29 cellular contexts compared by ENCODE assay signal in the genomic region with DNA sequence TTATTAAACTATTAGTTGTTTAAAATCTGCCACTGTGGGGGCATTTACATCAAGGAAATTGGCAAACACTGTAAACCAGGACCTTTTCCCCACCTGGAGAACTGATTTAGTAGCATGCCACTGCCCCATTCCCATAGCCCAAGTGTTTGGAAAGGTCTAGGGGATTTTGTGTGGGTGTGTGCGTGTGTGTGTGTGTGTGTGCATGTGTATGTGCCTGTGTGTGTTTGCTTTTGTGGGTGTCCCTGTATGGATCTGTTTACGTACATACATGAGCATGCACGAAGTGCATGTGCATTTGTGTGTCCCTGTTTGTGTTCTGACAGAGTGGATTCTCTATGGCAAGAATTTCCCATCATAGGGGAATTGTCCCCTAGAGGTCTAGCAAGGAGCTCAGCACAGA.
"Had no signal": no experiment of that assay in that cellular context is flagged by ENCODE, and none has a peak within 500 bp of the region (broad histone marks: within the 10 kb centered on the region; RNA-seq: fewer than 3 reads in every experiment).

No MANE protein-coding gene starts in this region.

- H3K4me1 ChIP-seq: uterus, vagina had no signal

- H3K27ac ChIP-seq: stomach, suprapubic skin, testis, thoracic aorta, thyroid gland, tibial artery, tibial nerve, transverse colon, upper lobe of left lung, upper lobe of right lung, uterus, vagina had no signal

- DNase-seq: stimulated activated CD4-positive, alpha-beta T cell treated with anti-CD3 and anti-CD28 coated beads, Interleukin-2, amount 100 ng/mL, for 48 hours; stimulated activated CD4-positive, alpha-beta T cell treated with anti-CD3 and anti-CD28 coated beads, Interleukin-4, amount 100 ng/mL, for 1 hour; stimulated activated CD4-positive, alpha-beta T cell treated with anti-CD3 and anti-CD28 coated beads, Interleukin-4, amount 100 ng/mL, for 24 hours; stimulated activated CD4-positive, alpha-beta T cell treated with anti-CD3 and anti-CD28 coated beads, Interleukin-4, amount 100 ng/mL, for 4 hours; stimulated activated CD8-positive, alpha-beta memory T cell treated with anti-CD3 and anti-CD28 coated beads, Interleukin-4, amount 100 ng/mL, for 48 hours; stimulated activated naive B cell treated with anti-CD40 and anti-IgM and Interleukin-4, amounts not matched to agents 10 μg/mL and 1 μg/mL and 100 μg/mL, for 72 hours; stimulated activated naive CD4-positive, alpha-beta T cell; stimulated activated naive CD4-positive, alpha-beta T cell treated with Interleukin-2 at 50 U/mL for 16 hours; stimulated activated naive CD8-positive, alpha-beta T cell treated with anti-CD3 and anti-CD28 coated beads, Interleukin-15, amount 100 ng/mL, for 72 hours; stimulated activated naive CD8-positive, alpha-beta T cell treated with anti-CD3 and anti-CD28 coated beads, Interleukin-15, Interleukin-2, amounts not matched to agents 100 U/mL and 50 U/mL, for 24 hours; stomach; substantia nigra; testis; thyroid gland; transverse colon; trophoblast cell; upper lobe of left lung; upper lobe of right lung; uterus had no signal

- H3K27me3 Mint-ChIP-seq: stimulated activated naive CD8-positive, alpha-beta T cell treated with anti-CD3 and anti-CD28 coated beads, Interleukin-15, Interleukin-2, amounts not matched to agents 100 ng/mL and 50 ng/mL, for 24 hours had no signal

- H3K9me3 Mint-ChIP-seq: stimulated activated effector memory CD8-positive, alpha-beta T cell treated with anti-CD3 and anti-CD28 coated beads, Interleukin-12 subunit alpha, Interleukin-12 subunit beta, amount 100 ng/mL, for 72 hours; stimulated activated memory B cell treated with anti-CD40 and anti-IgM and Interleukin-4, amounts not matched to agents 10 μg/mL and 1 μg/mL and 100 μg/mL, for 72 hours; stimulated activated naive B cell treated with anti-CD40 and anti-IgM and Interleukin-4, amounts not matched to agents 10 μg/mL and 1 μg/mL and 100 μg/mL, for 72 hours; stimulated activated naive CD8-positive, alpha-beta T cell treated with anti-CD3 and anti-CD28 coated beads, Interleukin-15, amount 100 ng/mL, for 72 hours; stimulated activated naive CD8-positive, alpha-beta T cell treated with anti-CD3 and anti-CD28 coated beads, Interleukin-15, Interleukin-2, amounts not matched to agents 100 ng/mL and 50 ng/mL, for 24 hours; type B pancreatic cell had no signal

- H3K36me3 Mint-ChIP-seq: stimulated activated effector memory CD8-positive, alpha-beta T cell treated with anti-CD3 and anti-CD28 coated beads, Interleukin-12 subunit alpha, Interleukin-12 subunit beta, amount 100 ng/mL, for 72 hours; stimulated activated memory B cell treated with anti-CD40 and anti-IgM and Interleukin-4, amounts not matched to agents 10 μg/mL and 1 μg/mL and 100 μg/mL, for 72 hours; stimulated activated naive B cell treated with anti-CD40 and anti-IgM and Interleukin-4, amounts not matched to agents 10 μg/mL and 1 μg/mL and 100 μg/mL, for 72 hours; type B pancreatic cell had no signal

- H3K9me3 ChIP-seq: stomach, suprapubic skin, testis, thoracic aorta, thyroid gland, tibial artery, tibial nerve, transverse colon, upper lobe of left lung, upper lobe of right lung, uterus, vagina had no signal

- H3K27me3 ChIP-seq: testis, thyroid gland, transverse colon, upper lobe of left lung, upper lobe of right lung, uterus, vagina had no signal

- FAIRE-seq: urothelium cell line had no signal

- ATAC-seq: stimulated activated effector memory CD8-positive, alpha-beta T cell treated with anti-CD3 and anti-CD28 coated beads, Interleukin-12 subunit alpha, Interleukin-12 subunit beta, amount 100 ng/mL, for 72 hours; stimulated activated memory B cell treated with anti-CD40 and anti-IgM and Interleukin-4, amounts not matched to agents 10 μg/mL and 1 μg/mL and 100 μg/mL, for 72 hours; stimulated activated naive B cell treated with anti-CD40 and anti-IgM and Interleukin-4, amounts not matched to agents 10 μg/mL and 1 μg/mL and 100 μg/mL, for 72 hours; stimulated activated naive CD8-positive, alpha-beta T cell treated with anti-CD3 and anti-CD28 coated beads, Interleukin-15, amount 100 ng/mL, for 72 hours; stimulated activated naive CD8-positive, alpha-beta T cell treated with anti-CD3 and anti-CD28 coated beads, Interleukin-15, Interleukin-2, amounts not matched to agents 100 U/mL and 50 U/mL, for 24 hours; upper lobe of right lung had no signal

- H3K4me3 Mint-ChIP-seq: stimulated activated effector memory CD8-positive, alpha-beta T cell treated with anti-CD3 and anti-CD28 coated beads, Interleukin-12 subunit alpha, Interleukin-12 subunit beta, amount 100 ng/mL, for 72 hours; stimulated activated memory B cell treated with anti-CD40 and anti-IgM and Interleukin-4, amounts not matched to agents 10 μg/mL and 1 μg/mL and 100 μg/mL, for 72 hours; stimulated activated naive B cell treated with anti-CD40 and anti-IgM and Interleukin-4, amounts not matched to agents 10 μg/mL and 1 μg/mL and 100 μg/mL, for 72 hours; stimulated activated naive CD8-positive, alpha-beta T cell treated with anti-CD3 and anti-CD28 coated beads, Interleukin-15, amount 100 ng/mL, for 72 hours; stimulated activated naive CD8-positive, alpha-beta T cell treated with anti-CD3 and anti-CD28 coated beads, Interleukin-15, Interleukin-2, amounts not matched to agents 100 ng/mL and 50 ng/mL, for 24 hours; type B pancreatic cell had no signal

- H3K4me3 ChIP-seq: stomach, suprapubic skin, testis, thoracic aorta, thyroid gland, tibial artery, tibial nerve, transverse colon, upper lobe of left lung, upper lobe of right lung, uterus, vagina had no signal

- H3K36me3 ChIP-seq: stomach, suprapubic skin, thoracic aorta, thyroid gland, tibial artery, tibial nerve, transverse colon, upper lobe of left lung, upper lobe of right lung, uterus, vagina had no signal

- H3K4me1 Mint-ChIP-seq: stimulated activated effector memory CD8-positive, alpha-beta T cell treated with anti-CD3 and anti-CD28 coated beads, Interleukin-12 subunit alpha, Interleukin-12 subunit beta, amount 100 ng/mL, for 72 hours had no signal

- H3K27ac Mint-ChIP-seq: stimulated activated effector memory CD8-positive, alpha-beta T cell treated with anti-CD3 and anti-CD28 coated beads, Interleukin-12 subunit alpha, Interleukin-12 subunit beta, amount 100 ng/mL, for 72 hours; stimulated activated memory B cell treated with anti-CD40 and anti-IgM and Interleukin-4, amounts not matched to agents 10 μg/mL and 1 μg/mL and 100 μg/mL, for 72 hours; stimulated activated naive B cell treated with anti-CD40 and anti-IgM and Interleukin-4, amounts not matched to agents 10 μg/mL and 1 μg/mL and 100 μg/mL, for 72 hours; stimulated activated naive CD8-positive, alpha-beta T cell treated with anti-CD3 and anti-CD28 coated beads, Interleukin-15, amount 100 ng/mL, for 72 hours; stimulated activated naive CD8-positive, alpha-beta T cell treated with anti-CD3 and anti-CD28 coated beads, Interleukin-15, Interleukin-2, amounts not matched to agents 100 ng/mL and 50 ng/mL, for 24 hours; type B pancreatic cell had no signal
